26 cellular contexts compared by ENCODE assay signal in the genomic region with DNA sequence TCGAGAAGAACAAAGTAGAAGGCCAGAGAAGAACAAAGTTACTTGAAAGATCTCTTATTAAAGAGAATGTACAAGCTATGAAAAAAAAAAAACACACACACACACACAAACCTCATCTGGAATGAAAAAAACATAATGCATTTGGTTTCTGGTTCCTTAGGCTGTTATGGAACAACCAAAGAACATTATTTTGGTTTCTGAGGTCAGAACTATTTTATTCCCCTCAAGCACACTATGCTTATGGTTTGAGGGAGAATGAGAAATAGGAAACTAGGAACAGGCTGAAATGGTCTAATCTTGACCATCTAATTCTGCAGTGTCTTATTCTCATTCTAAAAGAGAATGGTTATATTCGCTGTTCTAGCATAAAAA. TPM values are rescaled to one million over a fixed set of nuclear protein-coding genes. Genes with fewer than 3 reads are reported as not detected.
DNase-seq lines count a peak whose midpoint lies in the region; ATAC-seq and FAIRE-seq lines count a peak whose summit lies in the region.
"Had no signal": no experiment of that assay in that cellular context is flagged by ENCODE, and none has a peak within 500 bp of the region (broad histone marks: within the 10 kb centered on the region; RNA-seq: fewer than 3 reads in every experiment).

No MANE protein-coding gene starts in this region.

- no peak for DNase-seq in CD4-positive, alpha-beta memory T cell
- DNase-seq in GM19239 (ENCODE audit: insufficient read length, low spot score) (no peak), HuH-7.5 (ENCODE audit: low spot score) (no peak)
- DNase-seq in naive thymus-derived CD4-positive, alpha-beta T cell: no peak
- DNase-seq: activated CD4-positive, alpha-beta T cell treated with anti-CD3 and anti-CD28 coated beads for 1 hour; activated naive CD4-positive, alpha-beta T cell treated with Interleukin-2 at 50 U/mL for 16 hours; anterior cingulate cortex; CD4-positive, alpha-beta T cell; DMS53; foreskin melanocyte; GF-D8; left ventricle myocardium superior; NCI-H1092; NCI-H1930; NCI-H774; OCI-M1; stimulated activated CD4-positive, alpha-beta T cell treated with anti-CD3 and anti-CD28 coated beads, Interleukin-1b, Interleukin-23, amount 100 ng/mL, for 48 hours; stimulated activated naive B cell treated with anti-CD40 and anti-IgM and Interleukin-4, amounts not matched to agents 10 μg/mL and 1 μg/mL and 100 μg/mL, for 72 hours had no signal

- no peak for ATAC-seq in naive thymus-derived CD4-positive, alpha-beta T cell
- ATAC-seq in HG03565 (IDR thresholded peaks at IDR 0.05; ENCODE audit: unreplicated experiment): no peak
- ATAC-seq in HG03095 (IDR thresholded peaks at IDR 0.05; ENCODE audit: unreplicated experiment): no peak
- no peak for ATAC-seq in GM18502 (IDR thresholded peaks at IDR 0.05; ENCODE audit: poor library complexity, unreplicated experiment)
- ATAC-seq: left ventricle myocardium superior; Right ventricle myocardium inferior; stimulated activated naive B cell treated with anti-CD40 and anti-IgM and Interleukin-4, amounts not matched to agents 10 μg/mL and 1 μg/mL and 100 μg/mL, for 72 hours had no signal

- peaks cover 0 to 2% (median 0%) of the 10 kb centered on the region in 8 donors for H3K9me3 Mint-ChIP-seq in CD4-positive, alpha-beta memory T cell
- H3K9me3 Mint-ChIP-seq in activated naive CD8-positive, alpha-beta T cell (ENCODE audit: low read depth): no peaks in the 10 kb centered on the region
- no peaks in the 10 kb centered on the region for H3K9me3 Mint-ChIP-seq in naive thymus-derived CD4-positive, alpha-beta T cell
- H3K9me3 Mint-ChIP-seq: CD4-positive, alpha-beta T cell; neural progenitor cell; stimulated activated naive B cell treated with anti-CD40 and anti-IgM and Interleukin-4, amounts not matched to agents 10 μg/mL and 1 μg/mL and 100 μg/mL, for 72 hours had no signal

- peaks cover 21 to 52% of the 10 kb centered on the region in 2 donors for H3K36me3 Mint-ChIP-seq in CD4-positive, alpha-beta memory T cell
- no peaks in the 10 kb centered on the region for H3K36me3 Mint-ChIP-seq in activated naive CD8-positive, alpha-beta T cell
- peaks cover 0 to 74% (median 0%) of the 10 kb centered on the region in 5 donors for H3K36me3 Mint-ChIP-seq in naive thymus-derived CD4-positive, alpha-beta T cell
- H3K36me3 Mint-ChIP-seq: neural progenitor cell; stimulated activated naive B cell treated with anti-CD40 and anti-IgM and Interleukin-4, amounts not matched to agents 10 μg/mL and 1 μg/mL and 100 μg/mL, for 72 hours had no signal

- H3K4me3 ChIP-seq in CD4-positive, alpha-beta memory T cell (ENCODE audit: low read length in 2 of 2): no peak overlapping the region
- no peak overlapping the region for H3K4me3 ChIP-seq in naive thymus-derived CD4-positive, alpha-beta T cell (ENCODE audit: low read length)
- H3K4me3 ChIP-seq: hepatocyte, neural progenitor cell, prostate gland had no signal

- intact Hi-C loops in CD4-positive, alpha-beta memory T cell (cut with micrococcal nuclease): loop anchor here (5.0 kb wide), 2 partner anchors 303 to 427 kb away; no protein-coding TSS in a partner anchor
- intact Hi-C loops in naive thymus-derived CD4-positive, alpha-beta T cell (cut with micrococcal nuclease): loop anchor here (5.0 to 10.0 kb wide), 4 partner anchors 232 to 350 kb away; partner anchors contain the start of gene ATG5 (in 1 of the 2)

- no peaks in the 10 kb centered on the region for H3K27me3 ChIP-seq in CD4-positive, alpha-beta memory T cell (ENCODE audit: insufficient read depth, low read length)
- no peaks in the 10 kb centered on the region for H3K27me3 ChIP-seq in naive thymus-derived CD4-positive, alpha-beta T cell (ENCODE audit: control insufficient read depth in 2 of 2, insufficient read depth in 2 of 2, low read length in 2 of 2)
- H3K27me3 ChIP-seq: hepatocyte had no signal

- peaks cover 4% of the 10 kb centered on the region for H3K36me3 ChIP-seq in CD4-positive, alpha-beta memory T cell (ENCODE audit: insufficient read depth, low read length)
- no peaks in the 10 kb centered on the region for H3K36me3 ChIP-seq in naive thymus-derived CD4-positive, alpha-beta T cell (ENCODE audit: control insufficient read depth in 2 of 3, insufficient read depth in 3 of 3, low read length in 3 of 3)
- H3K36me3 ChIP-seq: neural progenitor cell, prostate gland had no signal

- H3K27ac Mint-ChIP-seq in CD4-positive, alpha-beta memory T cell: peak overlapping the region; percentile 39 to 91 (median 72)
- peak overlapping the region; percentile 18 for H3K27ac Mint-ChIP-seq in activated naive CD8-positive, alpha-beta T cell
- H3K27ac Mint-ChIP-seq in naive thymus-derived CD4-positive, alpha-beta T cell: peak overlapping the region in 5 of 9 donors; percentile 19 to 100 (median 48)
- H3K27ac Mint-ChIP-seq: neural progenitor cell; stimulated activated naive B cell treated with anti-CD40 and anti-IgM and Interleukin-4, amounts not matched to agents 10 μg/mL and 1 μg/mL and 100 μg/mL, for 72 hours had no signal

- H3K27me3 Mint-ChIP-seq in CD4-positive, alpha-beta memory T cell: no peaks in the 10 kb centered on the region
- H3K27me3 Mint-ChIP-seq in activated naive CD8-positive, alpha-beta T cell: peaks cover 4% of the 10 kb centered on the region
- peaks cover 0 to 10% (median 2%) of the 10 kb centered on the region in 5 donors for H3K27me3 Mint-ChIP-seq in naive thymus-derived CD4-positive, alpha-beta T cell

- FAIRE-seq in GM19239 (lab: Jason Lieb, UNC): peak; percentile 4

- H3K4me3 Mint-ChIP-seq in CD4-positive, alpha-beta memory T cell: peak overlapping the region in 4 of 8 donors; percentile 73 to 90 (median 76)
- no peak overlapping the region for H3K4me3 Mint-ChIP-seq in activated naive CD8-positive, alpha-beta T cell
- H3K4me3 Mint-ChIP-seq in naive thymus-derived CD4-positive, alpha-beta T cell: peak overlapping the region in 2 of 10 donors; percentile 59 to 94
- H3K4me3 Mint-ChIP-seq: neural progenitor cell; stimulated activated naive B cell treated with anti-CD40 and anti-IgM and Interleukin-4, amounts not matched to agents 10 μg/mL and 1 μg/mL and 100 μg/mL, for 72 hours had no signal

- no peak overlapping the region for H3K27ac ChIP-seq in CD4-positive, alpha-beta memory T cell (ENCODE audit: low read depth, low read length)
- H3K27ac ChIP-seq in naive thymus-derived CD4-positive, alpha-beta T cell (ENCODE audit: low read depth, low read length): no peak overlapping the region
- H3K27ac ChIP-seq: hepatocyte, neural progenitor cell, prostate gland had no signal

- H3K4me1 Mint-ChIP-seq in CD4-positive, alpha-beta memory T cell: peaks cover 51 to 84% (median 65%) of the 10 kb centered on the region in 4 donors
- H3K4me1 Mint-ChIP-seq in activated naive CD8-positive, alpha-beta T cell (ENCODE audit: low read depth): peaks cover 60% of the 10 kb centered on the region
- H3K4me1 Mint-ChIP-seq in naive thymus-derived CD4-positive, alpha-beta T cell: peaks cover 32 to 89% (median 74%) of the 10 kb centered on the region in 7 donors

- peaks cover 71% of the 10 kb centered on the region for H3K4me1 ChIP-seq in CD4-positive, alpha-beta memory T cell (ENCODE audit: insufficient read depth, low read length)
- H3K4me1 ChIP-seq in naive thymus-derived CD4-positive, alpha-beta T cell (ENCODE audit: control insufficient read depth in 2 of 2, insufficient read depth in 2 of 2, low read length in 2 of 2): peaks cover 31 to 55% of the 10 kb centered on the region in 2 donors
- H3K4me1 ChIP-seq: prostate gland had no signal

- H3K9me3 ChIP-seq in CD4-positive, alpha-beta memory T cell (ENCODE audit: control insufficient read depth in 1 of 2, low read length in 2 of 2): no peaks in the 10 kb centered on the region
- H3K9me3 ChIP-seq in naive thymus-derived CD4-positive, alpha-beta T cell (ENCODE audit: control insufficient read depth in 2 of 3, low read length in 3 of 3): no peaks in the 10 kb centered on the region
- H3K9me3 ChIP-seq: prostate gland had no signal

- POLR2A ChIA-PET in CD4-positive, alpha-beta memory T cell (lab: Charles Lee; ENCODE audit: partially characterized antibody): interaction anchor here (1.5 to 9.8 kb wide), 7 partner anchors 9 to 102 kb away, joined by 4 to 177 read pairs (median 6); no protein-coding TSS in a partner anchor
- POLR2A ChIA-PET in naive thymus-derived CD4-positive, alpha-beta T cell (lab: Charles Lee): interaction anchor here (1.0 to 1.2 kb wide), 2 partner anchors 9 kb away, joined by 3 to 4 read pairs; partner anchors contain the start of gene PRDM1

- CTCF ChIA-PET in CD4-positive, alpha-beta memory T cell (lab: Charles Lee; ENCODE audit: partially characterized antibody): interaction anchor here (1.6 to 8.9 kb wide), 4 partner anchors 8 to 128 kb away, joined by 3 to 107 read pairs (median 20); partner anchors contain the start of gene PRDM1
- CTCF ChIA-PET in naive thymus-derived CD4-positive, alpha-beta T cell (lab: Charles Lee): interaction anchor here (1.4 kb wide), 1 partner anchor 7 kb away, joined by 3 read pairs; no protein-coding TSS in a partner anchor

RNA-seq across cellular contexts. Expression of gene PRDM1, which starts 8.8 kb away (rescaled TPM):
- total RNA-seq in CD4-positive, alpha-beta memory T cell: 10 to 100 TPM; 33.4 to 34.0 TPM
- polyA plus RNA-seq in CD4-positive, alpha-beta memory T cell: 10 to 100 TPM; 45.4 to 97.0 TPM
- total RNA-seq in naive thymus-derived CD4-positive, alpha-beta T cell: 10 to 100 TPM in 3 of 5 experiments, 1 to 10 TPM in 2; 2.0 to 64.1 (median 22.6) TPM
- 1 to 10 TPM; 2.9 to 5.6 TPM for polyA plus RNA-seq in naive thymus-derived CD4-positive, alpha-beta T cell

Comparison
In these comparisons a context has a peak if more than half of its experiments do, and no peak if none do; other contexts are left out.
1. H3K27ac Mint-ChIP-seq: peak in every context shown above with its lines; median percentile 72 in CD4-positive, alpha-beta memory T cell; 48 in naive thymus-derived CD4-positive, alpha-beta T cell; 18 in activated naive CD8-positive, alpha-beta T cell.